In genomic region chr11:79160786-79161403, GRCh38 we compare ENCODE assay signal across 9 cellular contexts.
DNase-seq lines count a peak whose midpoint lies in the region; TF ChIP-seq lines count a peak whose summit lies in the region.
"Had no signal": no experiment of that assay in that cellular context is flagged by ENCODE, and none has a peak within 500 bp of the region (broad histone marks: within the 10 kb centered on the region; RNA-seq: fewer than 3 reads in every experiment).

No MANE protein-coding gene starts in this region.

- H3K9me3 Mint-ChIP-seq in endothelial cell (ENCODE audit: unreplicated experiment), result no peaks in the 10 kb centered on the region
- H3K9me3 Mint-ChIP-seq in activated T-helper 1 cell treated with anti-CD3 and anti-CD28 coated beads, Interleukin-12 subunit alpha, Interleukin-12 subunit beta, Interleukin-2, Interleukin-4 antibody, amounts not matched to agents 30 ng/mL and 10 ng/mL and 1 ng/mL, durations not matched to agents 14 hours and 24 hours and 36 hours, result no peaks in the 10 kb centered on the region

- H3K4me1 ChIP-seq in NT2/D1 (ENCODE audit: insufficient read depth, insufficient read length), result no peaks in the 10 kb centered on the region

- H3K9me3 ChIP-seq in NT2/D1 (ENCODE audit: insufficient read depth, low read length), result no peaks in the 10 kb centered on the region

- intact Hi-C loops in activated T-helper 1 cell treated with anti-CD3 and anti-CD28 coated beads, Interleukin-12 subunit alpha, Interleukin-12 subunit beta, Interleukin-2, Interleukin-4 antibody, amounts not matched to agents 30 ng/mL and 10 ng/mL and 1 ng/mL, durations not matched to agents 14 hours and 24 hours and 36 hours (cut with micrococcal nuclease), result no loop called here

- no peak overlapping the region for H3K4me3 ChIP-seq in NT2/D1 (ENCODE audit: insufficient read length, low read depth)
- H3K4me3 ChIP-seq in fibroblast of mammary gland (ENCODE audit: control insufficient read depth, low read depth, low read length), result no peak overlapping the region

- H3K4me3 Mint-ChIP-seq in endothelial cell (ENCODE audit: unreplicated experiment), result no peak overlapping the region
- H3K4me3 Mint-ChIP-seq in activated T-helper 1 cell treated with anti-CD3 and anti-CD28 coated beads, Interleukin-12 subunit alpha, Interleukin-12 subunit beta, Interleukin-2, Interleukin-4 antibody, amounts not matched to agents 30 ng/mL and 10 ng/mL and 1 ng/mL, durations not matched to agents 14 hours and 24 hours and 36 hours, result no peak overlapping the region

- DNase-seq in NCI-H2171 treated with DMSO at 0.1 percent for 48 hours (lab: John Stamatoyannopoulos, UW) (peak; percentile 40), NCI-H2171 (lab: John Stamatoyannopoulos, UW) (no peak), NT2/D1 (ENCODE audit: low read depth, low spot score) (peak; percentile 3), fibroblast of mammary gland (ENCODE audit: low read depth) (peak; percentile 60), stromal cell of bone marrow (ENCODE audit: low read depth) (peak; percentile 18), endothelial cell (ENCODE audit: low spot score) (no peak)
- no peak for DNase-seq in activated effector memory CD4-positive, alpha-beta T cell treated with Interleukin-2 at 50 U/mL for 16 hours
- DNase-seq in activated T-helper 1 cell treated with anti-CD3 and anti-CD28 coated beads, Interleukin-12 subunit alpha, Interleukin-12 subunit beta, Interleukin-2, Interleukin-4 antibody, amounts not matched to agents 30 ng/mL and 10 ng/mL and 1 ng/mL, durations not matched to agents 14 hours and 24 hours and 36 hours (ENCODE audit: low spot score), result no peak
- DNase-seq: stimulated activated CD4-positive, alpha-beta T cell treated with anti-CD3 and anti-CD28 coated beads, Interleukin-2, amount 100 ng/mL, for 24 hours had no signal

- no peaks in the 10 kb centered on the region for H3K27me3 ChIP-seq in NT2/D1 (ENCODE audit: insufficient read depth, insufficient read length)

- no peaks in the 10 kb centered on the region for H3K4me1 Mint-ChIP-seq in endothelial cell (ENCODE audit: unreplicated experiment)
- no peaks in the 10 kb centered on the region for H3K4me1 Mint-ChIP-seq in activated T-helper 1 cell treated with anti-CD3 and anti-CD28 coated beads, Interleukin-12 subunit alpha, Interleukin-12 subunit beta, Interleukin-2, Interleukin-4 antibody, amounts not matched to agents 30 ng/mL and 10 ng/mL and 1 ng/mL, durations not matched to agents 14 hours and 24 hours and 36 hours (ENCODE audit: low read depth)

- peaks cover 3% of the 10 kb centered on the region for H3K27me3 Mint-ChIP-seq in endothelial cell (ENCODE audit: unreplicated experiment)
- peaks cover 2% of the 10 kb centered on the region for H3K27me3 Mint-ChIP-seq in activated T-helper 1 cell treated with anti-CD3 and anti-CD28 coated beads, Interleukin-12 subunit alpha, Interleukin-12 subunit beta, Interleukin-2, Interleukin-4 antibody, amounts not matched to agents 30 ng/mL and 10 ng/mL and 1 ng/mL, durations not matched to agents 14 hours and 24 hours and 36 hours (ENCODE audit: insufficient read depth)

- no peak overlapping the region for H3K9ac ChIP-seq in NT2/D1 (ENCODE audit: insufficient read length, low read depth)

- no peak overlapping the region for H3K27ac Mint-ChIP-seq in endothelial cell (ENCODE audit: unreplicated experiment)
- no peak overlapping the region for H3K27ac Mint-ChIP-seq in activated T-helper 1 cell treated with anti-CD3 and anti-CD28 coated beads, Interleukin-12 subunit alpha, Interleukin-12 subunit beta, Interleukin-2, Interleukin-4 antibody, amounts not matched to agents 30 ng/mL and 10 ng/mL and 1 ng/mL, durations not matched to agents 14 hours and 24 hours and 36 hours

- TF ChIP-seq CTCF in fibroblast of mammary gland (conservative IDR thresholded peaks at IDR 0.05; ENCODE audit: control insufficient read depth, insufficient read depth, low read depth, low read length) (peak; percentile 53), endothelial cell (IDR thresholded peaks at IDR 0.05; ENCODE audit: unreplicated experiment) (no peak)

- H3K36me3 ChIP-seq in NT2/D1 (ENCODE audit: insufficient read depth, insufficient read length, low read length), result no peaks in the 10 kb centered on the region

- no peaks in the 10 kb centered on the region for H3K36me3 Mint-ChIP-seq in endothelial cell (ENCODE audit: low read depth, unreplicated experiment)
- H3K36me3 Mint-ChIP-seq in activated T-helper 1 cell treated with anti-CD3 and anti-CD28 coated beads, Interleukin-12 subunit alpha, Interleukin-12 subunit beta, Interleukin-2, Interleukin-4 antibody, amounts not matched to agents 30 ng/mL and 10 ng/mL and 1 ng/mL, durations not matched to agents 14 hours and 24 hours and 36 hours (ENCODE audit: low read depth), result no peaks in the 10 kb centered on the region

Comparison
In these comparisons a context has a peak if more than half of its experiments do, and no peak if none do; other contexts are left out.
1. DNase-seq: peak in NCI-H2171 treated with DMSO at 0.1 percent for 48 hours (single experiment), NT2/D1 (single experiment), fibroblast of mammary gland (single experiment) and stromal cell of bone marrow (single experiment); none in NCI-H2171 (single experiment), activated effector memory CD4-positive, alpha-beta T cell treated with Interleukin-2 at 50 U/mL for 16 hours (single experiment), endothelial cell (single experiment) and activated T-helper 1 cell treated with anti-CD3 and anti-CD28 coated beads, Interleukin-12 subunit alpha, Interleukin-12 subunit beta, Interleukin-2, Interleukin-4 antibody, amounts not matched to agents 30 ng/mL and 10 ng/mL and 1 ng/mL, durations not matched to agents 14 hours and 24 hours and 36 hours (single experiment).